In the genomic region with DNA sequence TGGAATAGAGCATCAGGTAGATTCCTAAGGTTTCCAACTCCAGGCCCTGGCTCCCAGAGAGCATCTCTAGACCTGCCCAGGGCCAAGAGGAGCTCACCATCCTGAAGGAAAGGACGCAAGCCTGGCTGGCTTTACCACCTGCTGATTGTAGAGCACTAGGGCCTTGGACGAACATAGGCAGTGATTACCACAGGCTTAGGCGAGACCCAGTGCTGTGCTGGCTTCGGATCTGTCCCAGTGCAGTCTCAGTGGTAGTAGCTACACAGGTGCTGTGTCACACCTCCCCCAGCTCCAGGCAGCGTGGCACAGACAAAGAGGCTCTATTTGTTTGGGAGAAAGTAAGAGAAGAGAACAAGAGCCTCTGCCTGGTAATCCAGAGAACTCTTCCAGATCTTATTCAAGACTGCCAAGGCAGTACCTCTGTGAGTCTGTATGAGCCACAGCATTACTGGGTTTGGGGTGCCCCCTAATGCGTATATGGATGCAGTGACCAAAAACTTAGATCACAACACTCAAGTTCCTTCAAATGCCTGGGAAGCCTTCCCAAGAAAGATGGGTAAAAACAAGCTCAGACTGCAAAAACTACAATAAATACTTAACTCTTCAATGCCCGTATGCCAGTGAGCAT, we compare ENCODE assay signal across 8 cellular contexts. TPM values are rescaled to one million over a fixed set of nuclear protein-coding genes. Genes with fewer than 3 reads are reported as not detected.
DNase-seq lines count a peak whose midpoint lies in the region; ATAC-seq and TF ChIP-seq lines count a peak whose summit lies in the region.

No MANE protein-coding gene starts in this region.

- H3K79me2 ChIP-seq in OCI-LY7 (ENCODE audit: insufficient read depth, low read depth, low read length) = no peaks in the 10 kb centered on the region
- H3K79me2 ChIP-seq in neural progenitor cell (ENCODE audit: low read depth) = no peaks in the 10 kb centered on the region

- no peak overlapping the region for H3K4me3 ChIP-seq in GM12865 (ENCODE audit: low read depth, low read length)
- H3K4me3 ChIP-seq in OCI-LY7 (ENCODE audit: low read depth, low read length, poor library complexity, severe bottlenecking) = no peak overlapping the region
- no peak overlapping the region for H3K4me3 ChIP-seq in neural progenitor cell

- H3K4me2 ChIP-seq in OCI-LY7 (ENCODE audit: low read length) (no peak overlapping the region), neural progenitor cell (no peak overlapping the region)

- no peak overlapping the region for H3K9ac ChIP-seq in neural progenitor cell

- ATAC-seq in central memory CD8-positive, alpha-beta T cell (replicated peaks; ENCODE audit: extremely low read depth, poor library complexity, severe bottlenecking) = peak; percentile 54
- no peak for ATAC-seq in GM19455 (IDR thresholded peaks at IDR 0.05; ENCODE audit: unreplicated experiment)
- ATAC-seq in GM19397 (IDR thresholded peaks at IDR 0.05; ENCODE audit: unreplicated experiment) = no peak
- no peak for ATAC-seq in HG03097 (IDR thresholded peaks at IDR 0.05; ENCODE audit: low FRiP score, unreplicated experiment)

- H3K4me1 ChIP-seq in OCI-LY7 (ENCODE audit: insufficient read depth, low read length, poor library complexity, severe bottlenecking) (peaks cover 6% of the 10 kb centered on the region), neural progenitor cell (no peaks in the 10 kb centered on the region)

- no peaks in the 10 kb centered on the region for H3K9me2 ChIP-seq in OCI-LY7 (ENCODE audit: insufficient read depth, low read length)

- peaks cover 13% of the 10 kb centered on the region for H3K4me1 Mint-ChIP-seq in central memory CD8-positive, alpha-beta T cell
- H3K4me1 Mint-ChIP-seq in neural progenitor cell = no peaks in the 10 kb centered on the region

- no TSS peak for BruUV-seq in OCI-LY7 (replicated peaks; lab: Mats Ljungman, UMichigan)

- DNase-seq in GM12865 (ENCODE audit: low read depth) = peak; percentile 58
- peak; percentile 73 for DNase-seq in OCI-LY7 (ENCODE audit: low spot score)
- DNase-seq in central memory CD8-positive, alpha-beta T cell (ENCODE audit: low spot score in 2 of 2) = peak in 1 of 2 donors; percentile 41
- DNase-seq in neural progenitor cell (ENCODE audit: low spot score) = no peak
- DNase-seq in NCI-H510A treated with DMSO at 0.1 percent for 48 hours (lab: John Stamatoyannopoulos, UW) = no peak

- H3K36me3 ChIP-seq in OCI-LY7 (ENCODE audit: insufficient read depth, low read length) (0 out of 2 replicates have a peak, but pooled peaks cover 3% of the 10 kb centered on the region), neural progenitor cell (no peaks in the 10 kb centered on the region)

- H3K27me3 ChIP-seq in neural progenitor cell = no peaks in the 10 kb centered on the region

- peaks cover 12% of the 10 kb centered on the region for H3K27me3 Mint-ChIP-seq in central memory CD8-positive, alpha-beta T cell
- no peaks in the 10 kb centered on the region for H3K27me3 Mint-ChIP-seq in neural progenitor cell (ENCODE audit: insufficient read depth, low read depth)

- CTCF ChIA-PET in OCI-LY7 (lab: Charles Lee; ENCODE audit: unreplicated experiment) = interaction anchor here (2.0 kb wide), 1 partner anchor 40 kb away, joined by 12 read pairs; no protein-coding TSS in a partner anchor

- H2AFZ ChIP-seq in OCI-LY7 (ENCODE audit: low read length) (no peak overlapping the region), neural progenitor cell (replicated peaks) (no peak overlapping the region)

- no peak overlapping the region for H3K4me3 Mint-ChIP-seq in central memory CD8-positive, alpha-beta T cell
- H3K4me3 Mint-ChIP-seq in neural progenitor cell = no peak overlapping the region

- TF ChIP-seq CTCF in GM12865 (IDR thresholded peaks at IDR 0.05; ENCODE audit: insufficient read depth, low read depth, low read length, missing control alignments) = peak; percentile 42
- peak; percentile 84 for TF ChIP-seq CTCF in OCI-LY7 (conservative IDR thresholded peaks at IDR 0.05; ENCODE audit: low read length)
- TF ChIP-seq CTCF in neural progenitor cell (IDR thresholded peaks at IDR 0.05) = peak; percentile 18

- intact Hi-C loops in OCI-LY7 (cut with micrococcal nuclease; ENCODE audit: unreplicated experiment) = loop anchor here (1.0 to 5.0 kb wide), 2 partner anchors 40 to 197 kb away; partner anchors contain the start of genes MRPL46 and MRPS11

- no peaks in the 10 kb centered on the region for H3K36me3 Mint-ChIP-seq in central memory CD8-positive, alpha-beta T cell (ENCODE audit: insufficient read depth)
- no peaks in the 10 kb centered on the region for H3K36me3 Mint-ChIP-seq in neural progenitor cell

- H3K9me3 Mint-ChIP-seq in central memory CD8-positive, alpha-beta T cell = no peaks in the 10 kb centered on the region
- H3K9me3 Mint-ChIP-seq in neural progenitor cell = peaks cover 1% of the 10 kb centered on the region

- H3K27ac Mint-ChIP-seq in central memory CD8-positive, alpha-beta T cell (ENCODE audit: low read depth) = no peak overlapping the region
- no peak overlapping the region for H3K27ac Mint-ChIP-seq in neural progenitor cell

- POLR2A ChIA-PET in OCI-LY7 (lab: Charles Lee) = interaction anchor here (0.6 to 1.5 kb wide), 6 partner anchors 18 to 54 kb away, joined by 3 to 7 read pairs (median 4); no protein-coding TSS in a partner anchor

- H3F3A ChIP-seq in neural progenitor cell (ENCODE audit: low read depth) = no peaks in the 10 kb centered on the region

- H3K9me3 ChIP-seq in OCI-LY7 (ENCODE audit: low read length) = no peaks in the 10 kb centered on the region
- H3K9me3 ChIP-seq in neural progenitor cell (ENCODE audit: low read depth) = no peaks in the 10 kb centered on the region

- H3K27ac ChIP-seq in OCI-LY7 (ENCODE audit: low read depth, low read length, poor library complexity, severe bottlenecking) (no peak overlapping the region), neural progenitor cell (no peak overlapping the region)

- no peaks in the 10 kb centered on the region for H4K20me1 ChIP-seq in OCI-LY7 (ENCODE audit: insufficient read depth, low read length)
- no peaks in the 10 kb centered on the region for H4K20me1 ChIP-seq in neural progenitor cell (ENCODE audit: low read depth)

RNA-seq across cellular contexts. Expression of gene ISG20, which starts 25.4 kb away (rescaled TPM):
- total RNA-seq in OCI-LY7 (2014; rRNA removed; shearing (Covaris generic)) = 345 and 502 TPM in 2 replicates
- total RNA-seq in OCI-LY7 (2022) = 244 and 310 TPM in 2 replicates
- total RNA-seq in neural progenitor cell (ENCODE audit: low replicate concordance) = 0.56 and 0.65 TPM in 2 replicates

RNA-seq across cellular contexts. Expression of gene AEN, which starts 43.1 kb away (rescaled TPM):
- 55.9 and 66.6 TPM in 2 replicates for total RNA-seq in OCI-LY7 (2014; rRNA removed; shearing (Covaris generic))
- total RNA-seq in OCI-LY7 (2022) = 41.7 and 43.1 TPM in 2 replicates
- 35.0 and 60.9 TPM in 2 replicates for total RNA-seq in neural progenitor cell (ENCODE audit: low replicate concordance)

Comparison
In these comparisons a context has a peak if more than half of its experiments do, and no peak if none do; other contexts are left out.
1. DNase-seq: peak in GM12865 (single experiment) and OCI-LY7 (single experiment); none in neural progenitor cell (single experiment) and NCI-H510A treated with DMSO at 0.1 percent for 48 hours (single experiment).
2. CTCF ChIP-seq: peak in every context shown above with its lines; median percentile 84 in OCI-LY7; 42 in GM12865; 18 in neural progenitor cell.
3. RNA of gene ISG20, which starts 25.4 kb away (total RNA-seq): 244 to 502 TPM in OCI-LY7; 0.56 to 0.65 TPM in neural progenitor cell; every median in the first group is over 100 times any median in the second.